In genomic region chr11:61711037-61711436, GRCh38 we compare ENCODE assay signal across 12 cellular contexts. TPM values are rescaled to one million over a fixed set of nuclear protein-coding genes. Genes with fewer than 3 reads are reported as not detected.
DNase-seq lines count a peak whose midpoint lies in the region; ATAC-seq and TF ChIP-seq lines count a peak whose summit lies in the region.
"Had no signal": no experiment of that assay in that cellular context is flagged by ENCODE, and none has a peak within 500 bp of the region (broad histone marks: within the 10 kb centered on the region; RNA-seq: fewer than 3 reads in every experiment).

No MANE protein-coding gene starts in this region.

- H3K79me1 ChIP-seq in trophoblast cell (ENCODE audit: low read length): no peaks in the 10 kb centered on the region

- H3F3A ChIP-seq in neural progenitor cell (ENCODE audit: low read depth): peaks cover 8% of the 10 kb centered on the region

- no peak overlapping the region for H4K91ac ChIP-seq in trophoblast cell (ENCODE audit: low read depth, low read length)

- H4K8ac ChIP-seq in trophoblast cell (ENCODE audit: low read depth, low read length): no peak overlapping the region

- ATAC-seq in GM18505 (IDR thresholded peaks at IDR 0.05; ENCODE audit: unreplicated experiment): no peak

- H2AK5ac ChIP-seq in trophoblast cell (ENCODE audit: low read length): no peak overlapping the region

- no peak overlapping the region for H2BK120ac ChIP-seq in trophoblast cell (ENCODE audit: insufficient read depth, low read length, poor library complexity)

- H2BK12ac ChIP-seq in trophoblast cell (ENCODE audit: low read length): no peak overlapping the region

- H3K79me2 ChIP-seq in neural progenitor cell (ENCODE audit: low read depth): no peaks in the 10 kb centered on the region
- no peaks in the 10 kb centered on the region for H3K79me2 ChIP-seq in trophoblast cell (ENCODE audit: control insufficient read depth, insufficient read depth, low read length, poor library complexity)

- TF ChIP-seq POLR2A in GM18505 (IDR thresholded peaks at IDR 0.05; ENCODE audit: borderline replicate concordance, extremely low read depth, insufficient read depth, insufficient read length): no peak

- no peaks in the 10 kb centered on the region for H3K9me3 ChIP-seq in BLaER1
- H3K9me3 ChIP-seq in neural progenitor cell (ENCODE audit: low read depth): no peaks in the 10 kb centered on the region
- H3K9me3 ChIP-seq in trophoblast cell (ENCODE audit: insufficient read depth, low read depth, low read length): no peaks in the 10 kb centered on the region

- H3K4ac ChIP-seq in trophoblast cell (ENCODE audit: low read depth, low read length): no peak overlapping the region

- H3K36me3 Mint-ChIP-seq in neural progenitor cell: no peaks in the 10 kb centered on the region
- H3K36me3 Mint-ChIP-seq in Calu3 (ENCODE audit: insufficient read depth, unreplicated experiment): no peaks in the 10 kb centered on the region
- H3K36me3 Mint-ChIP-seq: CD4-positive, CD25-positive, alpha-beta regulatory T cell had no signal

- H3K4me3 Mint-ChIP-seq in neural progenitor cell: no peak overlapping the region
- H3K4me3 Mint-ChIP-seq in Calu3 (ENCODE audit: low read depth, unreplicated experiment): no peak overlapping the region
- H3K4me3 Mint-ChIP-seq: CD4-positive, CD25-positive, alpha-beta regulatory T cell; GM23338 had no signal

- H2BK5ac ChIP-seq in trophoblast cell (ENCODE audit: low read depth, low read length, poor library complexity): no peak overlapping the region

- H3K36me3 ChIP-seq in BLaER1: no peaks in the 10 kb centered on the region
- H3K36me3 ChIP-seq in neural progenitor cell: no peaks in the 10 kb centered on the region
- H3K36me3 ChIP-seq in trophoblast cell (ENCODE audit: control insufficient read depth in 1 of 2, insufficient read depth in 2 of 2, low read length in 2 of 2): no peaks in the 10 kb centered on the region

- H3K4me1 ChIP-seq in BLaER1 (peaks cover 90% of the 10 kb centered on the region), neural progenitor cell (peaks cover 33% of the 10 kb centered on the region), trophoblast cell (ENCODE audit: control insufficient read depth in 1 of 2, insufficient read depth in 2 of 2, low read length in 2 of 2) (no peaks in the 10 kb centered on the region)

- BruUV-seq in Calu3 (replicated peaks; lab: Mats Ljungman, UMichigan): no TSS peak

- H4K12ac ChIP-seq in trophoblast cell (ENCODE audit: low read depth, low read length): no peak overlapping the region

- CTCF ChIA-PET in Calu3 (lab: Charles Lee): no interaction called here

- DNase-seq in dorsolateral prefrontal cortex (no peak), neural progenitor cell (ENCODE audit: low spot score) (no peak), trophoblast cell (no peak), Calu3 (no peak), dedifferentiated amniotic fluid mesenchymal stem cell (ENCODE audit: extremely low spot score) (no peak)
- DNase-seq: CD4-positive, CD25-positive, alpha-beta regulatory T cell; H7 had no signal

- no CpG with 5 or more reads among the region's 14 CpGs for WGBS in trophoblast cell (ENCODE audit: extremely low coverage, insufficient coverage, insufficient read length)

- H3K4me2 ChIP-seq in BLaER1 (peak overlapping the region; percentile 84), neural progenitor cell (no peak overlapping the region), trophoblast cell (ENCODE audit: low read length) (no peak overlapping the region)
- H3K4me2 ChIP-seq: GM23338 had no signal

- no peak overlapping the region for H3K4me3 ChIP-seq in BLaER1
- H3K4me3 ChIP-seq in dorsolateral prefrontal cortex: no peak overlapping the region
- no peak overlapping the region for H3K4me3 ChIP-seq in neural progenitor cell
- H3K4me3 ChIP-seq in trophoblast cell (ENCODE audit: low read depth, low read length): no peak overlapping the region
- H3K4me3 ChIP-seq: GM23338 had no signal

- H3K4me1 Mint-ChIP-seq in neural progenitor cell (peaks cover 40% of the 10 kb centered on the region), Calu3 (ENCODE audit: low read depth, unreplicated experiment) (peaks cover 13% of the 10 kb centered on the region)
- H3K4me1 Mint-ChIP-seq: CD4-positive, CD25-positive, alpha-beta regulatory T cell had no signal

- H3K27ac ChIP-seq in BLaER1: peak overlapping the region; percentile 50; the same call in 1 of the 2 replicates
- H3K27ac ChIP-seq in angular gyrus (ENCODE audit: low read depth, low read length): peak overlapping the region; percentile 64
- peak overlapping the region in 47 of 59 donors; percentile 2 to 83 (median 53) for H3K27ac ChIP-seq in dorsolateral prefrontal cortex
- no peak overlapping the region for H3K27ac ChIP-seq in neural progenitor cell
- H3K27ac ChIP-seq in trophoblast cell (ENCODE audit: low read depth, low read length): no peak overlapping the region
- H3K27ac ChIP-seq: 22Rv1 had no signal

- H3K27me3 Mint-ChIP-seq in neural progenitor cell (ENCODE audit: insufficient read depth, low read depth): peaks cover 7% of the 10 kb centered on the region
- no peaks in the 10 kb centered on the region for H3K27me3 Mint-ChIP-seq in Calu3 (ENCODE audit: unreplicated experiment)
- H3K27me3 Mint-ChIP-seq: CD4-positive, CD25-positive, alpha-beta regulatory T cell had no signal

- H3K9ac ChIP-seq in BLaER1 (no peak overlapping the region; the same call in 1 of the 2 replicates), neural progenitor cell (no peak overlapping the region), trophoblast cell (ENCODE audit: low read length) (no peak overlapping the region)

- no peak overlapping the region for H3K18ac ChIP-seq in trophoblast cell (ENCODE audit: low read length)

- H3K9me3 Mint-ChIP-seq in neural progenitor cell (no peaks in the 10 kb centered on the region), Calu3 (ENCODE audit: low read depth, unreplicated experiment) (no peaks in the 10 kb centered on the region)
- H3K9me3 Mint-ChIP-seq: CD4-positive, CD25-positive, alpha-beta regulatory T cell; GM23338 had no signal

- TF ChIP-seq CTCF in dorsolateral prefrontal cortex (IDR thresholded peaks at IDR 0.05 in 54 of 56, conservative IDR thresholded peaks at IDR 0.05 in 2 of 56; ENCODE audit: low read depth in 1 of 56, partially characterized antibody in 56 of 56) (no peak), neural progenitor cell (IDR thresholded peaks at IDR 0.05) (no peak), Calu3 (IDR thresholded peaks at IDR 0.05; ENCODE audit: unreplicated experiment) (no peak)

- H3K27me3 ChIP-seq in BLaER1 (no peaks in the 10 kb centered on the region), dorsolateral prefrontal cortex (no peaks in the 10 kb centered on the region), neural progenitor cell (no peaks in the 10 kb centered on the region), trophoblast cell (ENCODE audit: insufficient read depth, low read length) (no peaks in the 10 kb centered on the region)

- H3K23ac ChIP-seq in trophoblast cell (ENCODE audit: low read length): no peak overlapping the region

- H4K20me1 ChIP-seq in BLaER1: no peaks in the 10 kb centered on the region
- H4K20me1 ChIP-seq in neural progenitor cell (ENCODE audit: low read depth): no peaks in the 10 kb centered on the region

- no peak overlapping the region for H3K14ac ChIP-seq in trophoblast cell (ENCODE audit: low read length)

- intact Hi-C loops in dorsolateral prefrontal cortex (cut with DNase I): no loop called here
- intact Hi-C loops in Calu3 (cut with micrococcal nuclease; ENCODE audit: unreplicated experiment): no loop called here

- no peak overlapping the region for H2AFZ ChIP-seq in neural progenitor cell (replicated peaks)
- H2AFZ ChIP-seq in trophoblast cell (ENCODE audit: insufficient read depth, low read length, poor library complexity): no peak overlapping the region
- H2AFZ ChIP-seq: GM23338 had no signal

- peak overlapping the region; percentile 11 for H3K27ac Mint-ChIP-seq in neural progenitor cell
- H3K27ac Mint-ChIP-seq in Calu3 (ENCODE audit: unreplicated experiment): no peak overlapping the region
- H3K27ac Mint-ChIP-seq: CD4-positive, CD25-positive, alpha-beta regulatory T cell had no signal

RNA-seq across cellular contexts. Expression of gene DAGLA, which starts 30.8 kb away (rescaled TPM):
- total RNA-seq in dorsolateral prefrontal cortex (10 to 100 TPM; 12.9 to 58.9 (median 36.2) TPM), neural progenitor cell (ENCODE audit: low replicate concordance) (1.1 and 4.6 TPM in 2 replicates), Calu3 (2022) (7.5 and 9.0 TPM in 2 replicates)
- polyA plus RNA-seq in trophoblast cell (2013): 1.4 and 1.5 TPM in 2 replicates

RNA-seq across cellular contexts. Expression of gene MYRF, which starts 41.4 kb away (rescaled TPM):
- 100 to 1,000 TPM in 87 of 120 experiments, 10 to 100 TPM in 33; 23.0 to 708 (median 141) TPM for total RNA-seq in dorsolateral prefrontal cortex
- total RNA-seq in neural progenitor cell (ENCODE audit: low replicate concordance): 1.9 and 5.8 TPM in 2 replicates
- polyA plus RNA-seq in trophoblast cell (2013): 9.8 and 10.4 TPM in 2 replicates
- total RNA-seq in Calu3 (2022): 91.4 and 139 TPM in 2 replicates

Comparison
In these comparisons a context has a peak if more than half of its experiments do, and no peak if none do; other contexts are left out.
1. H3K27ac ChIP-seq: peak in BLaER1 (single experiment), angular gyrus (single experiment) and dorsolateral prefrontal cortex (47 of 59); none in neural progenitor cell (single experiment) and trophoblast cell (single experiment).